ENCODE assay signal across 1 cellular context in the genomic region with DNA sequence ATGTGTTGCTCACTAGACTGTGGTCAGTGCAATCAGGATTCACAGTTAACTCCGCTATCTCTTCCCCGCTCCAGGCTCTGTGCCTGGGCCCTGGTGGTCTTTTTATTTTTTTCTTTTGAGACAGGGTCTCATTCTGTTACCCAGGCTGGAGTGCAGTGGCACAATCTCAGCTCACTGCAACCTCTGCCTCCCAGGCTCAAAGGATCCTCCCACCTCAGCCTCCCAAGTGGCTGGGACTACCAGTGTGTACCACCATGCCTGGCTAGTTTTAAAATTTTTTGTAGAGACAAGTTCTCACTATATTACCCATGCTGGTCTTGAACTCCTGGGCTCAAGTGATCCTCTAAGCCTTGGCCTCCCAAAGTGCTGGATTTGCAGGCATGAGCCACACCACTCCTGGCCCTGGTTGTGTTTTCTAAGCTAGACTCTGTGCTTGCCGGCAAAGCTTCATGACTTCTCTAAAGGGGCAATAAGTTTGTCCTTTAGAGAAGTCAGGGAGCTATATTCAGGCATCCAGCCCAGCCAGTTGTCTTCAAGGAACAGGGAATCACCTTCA.
TF ChIP-seq lines count a peak whose summit lies in the region.

No MANE protein-coding gene starts in this region.

TF ChIP-seq in K562, 482 proteins besides CTCF, POLR2A, EP300 and RAD21 (continued from another document):
- TF ChIP-seq, protein P1, sequence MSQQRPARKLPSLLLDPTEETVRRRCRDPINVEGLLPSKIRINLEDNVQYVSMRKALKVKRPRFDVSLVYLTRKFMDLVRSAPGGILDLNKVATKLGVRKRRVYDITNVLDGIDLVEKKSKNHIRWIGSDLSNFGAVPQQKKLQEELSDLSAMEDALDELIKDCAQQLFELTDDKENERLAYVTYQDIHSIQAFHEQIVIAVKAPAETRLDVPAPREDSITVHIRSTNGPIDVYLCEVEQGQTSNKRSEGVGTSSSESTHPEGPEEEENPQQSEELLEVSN (IDR thresholded peaks at IDR 0.05; ENCODE audit: borderline replicate concordance in 1 of 2, extremely low read depth in 1 of 2, insufficient read depth in 1 of 2, insufficient read length in 1 of 2, low read depth in 1 of 2, low read length in 1 of 2, poor library complexity in 1 of 2, severe bottlenecking in 1 of 2), result no peak
- TF ChIP-seq HDAC1 (IDR thresholded peaks at IDR 0.05), result 0 out of 4 replicates have a peak, but pooled peaks of 1 of the 2 experiments have one; percentile 10
- TF ChIP-seq XRCC5 (IDR thresholded peaks at IDR 0.05; ENCODE audit: low read depth, low read length), result no peak
- TF ChIP-seq RBM14 (IDR thresholded peaks at IDR 0.05; ENCODE audit: borderline replicate concordance, insufficient read depth, low read depth, low read length), result no peak
- TF ChIP-seq HMGN3 (IDR thresholded peaks at IDR 0.05; ENCODE audit: borderline replicate concordance, extremely low read depth, insufficient read length, low read depth, low read length), result no peak
- TF ChIP-seq ZNF311 (CRISPR knock-in tag; IDR thresholded peaks at IDR 0.05), result no peak
- no peak for TF ChIP-seq NUFIP1 (IDR thresholded peaks at IDR 0.05; ENCODE audit: partially characterized antibody)
- no peak for TF ChIP-seq TEAD2 (tag; IDR thresholded peaks at IDR 0.05)
- TF ChIP-seq ZNF778 (CRISPR knock-in tag; IDR thresholded peaks at IDR 0.05), result no peak
- TF ChIP-seq, protein P2, sequence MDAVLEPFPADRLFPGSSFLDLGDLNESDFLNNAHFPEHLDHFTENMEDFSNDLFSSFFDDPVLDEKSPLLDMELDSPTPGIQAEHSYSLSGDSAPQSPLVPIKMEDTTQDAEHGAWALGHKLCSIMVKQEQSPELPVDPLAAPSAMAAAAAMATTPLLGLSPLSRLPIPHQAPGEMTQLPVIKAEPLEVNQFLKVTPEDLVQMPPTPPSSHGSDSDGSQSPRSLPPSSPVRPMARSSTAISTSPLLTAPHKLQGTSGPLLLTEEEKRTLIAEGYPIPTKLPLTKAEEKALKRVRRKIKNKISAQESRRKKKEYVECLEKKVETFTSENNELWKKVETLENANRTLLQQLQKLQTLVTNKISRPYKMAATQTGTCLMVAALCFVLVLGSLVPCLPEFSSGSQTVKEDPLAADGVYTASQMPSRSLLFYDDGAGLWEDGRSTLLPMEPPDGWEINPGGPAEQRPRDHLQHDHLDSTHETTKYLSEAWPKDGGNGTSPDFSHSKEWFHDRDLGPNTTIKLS (IDR thresholded peaks at IDR 0.05; ENCODE audit: borderline replicate concordance, low read depth), result no peak
- no peak for TF ChIP-seq ELF1 (tag; IDR thresholded peaks at IDR 0.05)
- no peak for TF ChIP-seq U2AF1 (optimal IDR thresholded peaks at IDR 0.05; ENCODE audit: low read depth, low read length)
- no peak for TF ChIP-seq ARID2 (IDR thresholded peaks at IDR 0.05)
- no peak for TF ChIP-seq NBN (IDR thresholded peaks at IDR 0.05; ENCODE audit: low read depth)
- TF ChIP-seq, protein P3, sequence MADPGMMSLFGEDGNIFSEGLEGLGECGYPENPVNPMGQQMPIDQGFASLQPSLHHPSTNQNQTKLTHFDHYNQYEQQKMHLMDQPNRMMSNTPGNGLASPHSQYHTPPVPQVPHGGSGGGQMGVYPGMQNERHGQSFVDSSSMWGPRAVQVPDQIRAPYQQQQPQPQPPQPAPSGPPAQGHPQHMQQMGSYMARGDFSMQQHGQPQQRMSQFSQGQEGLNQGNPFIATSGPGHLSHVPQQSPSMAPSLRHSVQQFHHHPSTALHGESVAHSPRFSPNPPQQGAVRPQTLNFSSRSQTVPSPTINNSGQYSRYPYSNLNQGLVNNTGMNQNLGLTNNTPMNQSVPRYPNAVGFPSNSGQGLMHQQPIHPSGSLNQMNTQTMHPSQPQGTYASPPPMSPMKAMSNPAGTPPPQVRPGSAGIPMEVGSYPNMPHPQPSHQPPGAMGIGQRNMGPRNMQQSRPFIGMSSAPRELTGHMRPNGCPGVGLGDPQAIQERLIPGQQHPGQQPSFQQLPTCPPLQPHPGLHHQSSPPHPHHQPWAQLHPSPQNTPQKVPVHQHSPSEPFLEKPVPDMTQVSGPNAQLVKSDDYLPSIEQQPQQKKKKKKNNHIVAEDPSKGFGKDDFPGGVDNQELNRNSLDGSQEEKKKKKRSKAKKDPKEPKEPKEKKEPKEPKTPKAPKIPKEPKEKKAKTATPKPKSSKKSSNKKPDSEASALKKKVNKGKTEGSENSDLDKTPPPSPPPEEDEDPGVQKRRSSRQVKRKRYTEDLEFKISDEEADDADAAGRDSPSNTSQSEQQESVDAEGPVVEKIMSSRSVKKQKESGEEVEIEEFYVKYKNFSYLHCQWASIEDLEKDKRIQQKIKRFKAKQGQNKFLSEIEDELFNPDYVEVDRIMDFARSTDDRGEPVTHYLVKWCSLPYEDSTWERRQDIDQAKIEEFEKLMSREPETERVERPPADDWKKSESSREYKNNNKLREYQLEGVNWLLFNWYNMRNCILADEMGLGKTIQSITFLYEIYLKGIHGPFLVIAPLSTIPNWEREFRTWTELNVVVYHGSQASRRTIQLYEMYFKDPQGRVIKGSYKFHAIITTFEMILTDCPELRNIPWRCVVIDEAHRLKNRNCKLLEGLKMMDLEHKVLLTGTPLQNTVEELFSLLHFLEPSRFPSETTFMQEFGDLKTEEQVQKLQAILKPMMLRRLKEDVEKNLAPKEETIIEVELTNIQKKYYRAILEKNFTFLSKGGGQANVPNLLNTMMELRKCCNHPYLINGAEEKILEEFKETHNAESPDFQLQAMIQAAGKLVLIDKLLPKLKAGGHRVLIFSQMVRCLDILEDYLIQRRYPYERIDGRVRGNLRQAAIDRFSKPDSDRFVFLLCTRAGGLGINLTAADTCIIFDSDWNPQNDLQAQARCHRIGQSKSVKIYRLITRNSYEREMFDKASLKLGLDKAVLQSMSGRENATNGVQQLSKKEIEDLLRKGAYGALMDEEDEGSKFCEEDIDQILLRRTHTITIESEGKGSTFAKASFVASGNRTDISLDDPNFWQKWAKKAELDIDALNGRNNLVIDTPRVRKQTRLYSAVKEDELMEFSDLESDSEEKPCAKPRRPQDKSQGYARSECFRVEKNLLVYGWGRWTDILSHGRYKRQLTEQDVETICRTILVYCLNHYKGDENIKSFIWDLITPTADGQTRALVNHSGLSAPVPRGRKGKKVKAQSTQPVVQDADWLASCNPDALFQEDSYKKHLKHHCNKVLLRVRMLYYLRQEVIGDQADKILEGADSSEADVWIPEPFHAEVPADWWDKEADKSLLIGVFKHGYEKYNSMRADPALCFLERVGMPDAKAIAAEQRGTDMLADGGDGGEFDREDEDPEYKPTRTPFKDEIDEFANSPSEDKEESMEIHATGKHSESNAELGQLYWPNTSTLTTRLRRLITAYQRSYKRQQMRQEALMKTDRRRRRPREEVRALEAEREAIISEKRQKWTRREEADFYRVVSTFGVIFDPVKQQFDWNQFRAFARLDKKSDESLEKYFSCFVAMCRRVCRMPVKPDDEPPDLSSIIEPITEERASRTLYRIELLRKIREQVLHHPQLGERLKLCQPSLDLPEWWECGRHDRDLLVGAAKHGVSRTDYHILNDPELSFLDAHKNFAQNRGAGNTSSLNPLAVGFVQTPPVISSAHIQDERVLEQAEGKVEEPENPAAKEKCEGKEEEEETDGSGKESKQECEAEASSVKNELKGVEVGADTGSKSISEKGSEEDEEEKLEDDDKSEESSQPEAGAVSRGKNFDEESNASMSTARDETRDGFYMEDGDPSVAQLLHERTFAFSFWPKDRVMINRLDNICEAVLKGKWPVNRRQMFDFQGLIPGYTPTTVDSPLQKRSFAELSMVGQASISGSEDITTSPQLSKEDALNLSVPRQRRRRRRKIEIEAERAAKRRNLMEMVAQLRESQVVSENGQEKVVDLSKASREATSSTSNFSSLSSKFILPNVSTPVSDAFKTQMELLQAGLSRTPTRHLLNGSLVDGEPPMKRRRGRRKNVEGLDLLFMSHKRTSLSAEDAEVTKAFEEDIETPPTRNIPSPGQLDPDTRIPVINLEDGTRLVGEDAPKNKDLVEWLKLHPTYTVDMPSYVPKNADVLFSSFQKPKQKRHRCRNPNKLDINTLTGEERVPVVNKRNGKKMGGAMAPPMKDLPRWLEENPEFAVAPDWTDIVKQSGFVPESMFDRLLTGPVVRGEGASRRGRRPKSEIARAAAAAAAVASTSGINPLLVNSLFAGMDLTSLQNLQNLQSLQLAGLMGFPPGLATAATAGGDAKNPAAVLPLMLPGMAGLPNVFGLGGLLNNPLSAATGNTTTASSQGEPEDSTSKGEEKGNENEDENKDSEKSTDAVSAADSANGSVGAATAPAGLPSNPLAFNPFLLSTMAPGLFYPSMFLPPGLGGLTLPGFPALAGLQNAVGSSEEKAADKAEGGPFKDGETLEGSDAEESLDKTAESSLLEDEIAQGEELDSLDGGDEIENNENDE (IDR thresholded peaks at IDR 0.05; ENCODE audit: low read depth, low read length), result no peak
- TF ChIP-seq, protein P4, sequence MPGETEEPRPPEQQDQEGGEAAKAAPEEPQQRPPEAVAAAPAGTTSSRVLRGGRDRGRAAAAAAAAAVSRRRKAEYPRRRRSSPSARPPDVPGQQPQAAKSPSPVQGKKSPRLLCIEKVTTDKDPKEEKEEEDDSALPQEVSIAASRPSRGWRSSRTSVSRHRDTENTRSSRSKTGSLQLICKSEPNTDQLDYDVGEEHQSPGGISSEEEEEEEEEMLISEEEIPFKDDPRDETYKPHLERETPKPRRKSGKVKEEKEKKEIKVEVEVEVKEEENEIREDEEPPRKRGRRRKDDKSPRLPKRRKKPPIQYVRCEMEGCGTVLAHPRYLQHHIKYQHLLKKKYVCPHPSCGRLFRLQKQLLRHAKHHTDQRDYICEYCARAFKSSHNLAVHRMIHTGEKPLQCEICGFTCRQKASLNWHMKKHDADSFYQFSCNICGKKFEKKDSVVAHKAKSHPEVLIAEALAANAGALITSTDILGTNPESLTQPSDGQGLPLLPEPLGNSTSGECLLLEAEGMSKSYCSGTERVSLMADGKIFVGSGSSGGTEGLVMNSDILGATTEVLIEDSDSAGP (CRISPR knock-in tag; IDR thresholded peaks at IDR 0.05), result no peak
- peak; percentile 29; the same call in 1 of the 2 replicates for TF ChIP-seq ZNF644 (tag; IDR thresholded peaks at IDR 0.05; ENCODE audit: low read depth)
- TF ChIP-seq KAT7 (CRISPR knock-in tag; IDR thresholded peaks at IDR 0.05; ENCODE audit: borderline replicate concordance), result no peak
- no peak for TF ChIP-seq NRF1 (conservative IDR thresholded peaks at IDR 0.05 in 1 of 2, IDR thresholded peaks at IDR 0.05 in 1 of 2)
- TF ChIP-seq, protein P5, sequence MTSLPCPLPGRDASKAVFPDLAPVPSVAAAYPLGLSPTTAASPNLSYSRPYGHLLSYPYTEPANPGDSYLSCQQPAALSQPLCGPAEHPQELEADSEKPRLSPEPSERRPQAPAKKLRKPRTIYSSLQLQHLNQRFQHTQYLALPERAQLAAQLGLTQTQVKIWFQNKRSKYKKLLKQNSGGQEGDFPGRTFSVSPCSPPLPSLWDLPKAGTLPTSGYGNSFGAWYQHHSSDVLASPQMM (CRISPR knock-in tag; IDR thresholded peaks at IDR 0.05), result no peak
- no peak for TF ChIP-seq RBBP5 (IDR thresholded peaks at IDR 0.05; ENCODE audit: borderline replicate concordance, insufficient read depth, low read length, poor library complexity, severe bottlenecking)
